In the genomic region with DNA sequence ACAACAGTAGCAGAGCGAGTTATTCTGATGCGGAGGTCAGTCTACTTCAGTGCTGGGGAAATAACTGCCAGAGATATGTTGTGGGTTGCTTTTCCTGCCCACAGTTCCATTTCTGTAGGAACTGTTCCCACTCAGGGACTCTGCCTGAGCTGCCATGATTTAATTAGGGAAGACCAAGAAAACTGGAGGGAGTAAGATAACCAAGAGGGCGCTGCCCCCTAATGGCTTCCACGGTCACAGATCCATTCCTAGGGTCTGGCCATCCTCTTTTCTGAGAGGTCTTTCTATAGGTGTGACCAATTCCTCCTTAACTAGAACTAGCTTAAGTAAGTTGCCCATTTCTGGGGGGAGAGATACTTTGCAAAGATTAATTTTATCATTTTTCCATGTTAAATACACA, we compare ENCODE assay signal across 10 cellular contexts.
DNase-seq lines count a peak whose midpoint lies in the region; TF ChIP-seq lines count a peak whose summit lies in the region.
"Had no signal": no experiment of that assay in that cellular context is flagged by ENCODE, and none has a peak within 500 bp of the region (broad histone marks: within the 10 kb centered on the region; RNA-seq: fewer than 3 reads in every experiment).

No MANE protein-coding gene starts in this region.

- H3K27ac Mint-ChIP-seq in activated naive CD4-positive, alpha-beta T cell treated with anti-CD3 and anti-CD28 coated beads for 36 hours = no peak overlapping the region
- no peak overlapping the region for H3K27ac Mint-ChIP-seq in activated naive CD4-positive, alpha-beta T cell treated with anti-CD3 and anti-CD28 coated beads, Interleukin-2, amount 10 ng/mL, durations not matched to agents 7 days and 5 days
- H3K27ac Mint-ChIP-seq: natural killer cell had no signal

- H3K27me3 Mint-ChIP-seq in activated naive CD4-positive, alpha-beta T cell treated with anti-CD3 and anti-CD28 coated beads for 36 hours (ENCODE audit: low read depth) = peaks cover 7% of the 10 kb centered on the region
- H3K27me3 Mint-ChIP-seq in activated naive CD4-positive, alpha-beta T cell treated with anti-CD3 and anti-CD28 coated beads, Interleukin-2, amount 10 ng/mL, durations not matched to agents 7 days and 5 days = peaks cover 8% of the 10 kb centered on the region

- DNase-seq in activated naive CD4-positive, alpha-beta T cell treated with anti-CD3 and anti-CD28 coated beads for 36 hours = peak; percentile 5
- no peak for DNase-seq in activated naive CD4-positive, alpha-beta T cell treated with anti-CD3 and anti-CD28 coated beads, Interleukin-2, amount 10 ng/mL, durations not matched to agents 7 days and 5 days
- peak; percentile 62 for DNase-seq in NCI-H748 treated with DMSO at 0.1 percent for 48 hours (lab: John Stamatoyannopoulos, UW)
- DNase-seq in esophagus muscularis mucosa (ENCODE audit: extremely low spot score) = no peak
- peak; percentile 40 for DNase-seq in testis
- no peak for DNase-seq in stimulated activated CD4-positive, alpha-beta T cell treated with anti-CD3 and anti-CD28 coated beads, Interleukin-4, amount 100 ng/mL, for 1 hour
- DNase-seq in cerebellar nuclear complex (lab: John Stamatoyannopoulos, UW) = no peak
- DNase-seq in hepatic stellate cell (ENCODE audit: low spot score) = no peak
- DNase-seq: natural killer cell; stimulated activated naive CD8-positive, alpha-beta T cell treated with anti-CD3 and anti-CD28 coated beads, Interleukin-15, Interleukin-2, amounts not matched to agents 100 U/mL and 50 U/mL, for 24 hours had no signal

- intact Hi-C loops in activated naive CD4-positive, alpha-beta T cell treated with anti-CD3 and anti-CD28 coated beads for 36 hours (cut with micrococcal nuclease) = loop anchor here (5.0 kb wide), 2 partner anchors 494 to 509 kb away; a partner anchor contains a TSS
- intact Hi-C loops in esophagus muscularis mucosa (cut with DNase I) = no loop called here
- intact Hi-C loops in testis (cut with DNase I; ENCODE audit: low total_unique reads) = loop anchor here (5.0 kb wide), 1 partner anchor 124 kb away; no protein-coding TSS in a partner anchor

- H3K36me3 ChIP-seq in esophagus muscularis mucosa = no peaks in the 10 kb centered on the region
- H3K36me3 ChIP-seq in testis (ENCODE audit: low read depth, missing control alignments) = no peaks in the 10 kb centered on the region

- no peaks in the 10 kb centered on the region for H3K9me3 Mint-ChIP-seq in activated naive CD4-positive, alpha-beta T cell treated with anti-CD3 and anti-CD28 coated beads for 36 hours
- H3K9me3 Mint-ChIP-seq in activated naive CD4-positive, alpha-beta T cell treated with anti-CD3 and anti-CD28 coated beads, Interleukin-2, amount 10 ng/mL, durations not matched to agents 7 days and 5 days = no peaks in the 10 kb centered on the region
- H3K9me3 Mint-ChIP-seq: natural killer cell had no signal

- no peaks in the 10 kb centered on the region for H3K4me1 Mint-ChIP-seq in activated naive CD4-positive, alpha-beta T cell treated with anti-CD3 and anti-CD28 coated beads for 36 hours (ENCODE audit: low read depth)
- no peaks in the 10 kb centered on the region for H3K4me1 Mint-ChIP-seq in activated naive CD4-positive, alpha-beta T cell treated with anti-CD3 and anti-CD28 coated beads, Interleukin-2, amount 10 ng/mL, durations not matched to agents 7 days and 5 days
- H3K4me1 Mint-ChIP-seq: natural killer cell had no signal

- no peak overlapping the region for H3K4me3 ChIP-seq in esophagus muscularis mucosa
- H3K4me3 ChIP-seq in testis = no peak overlapping the region

- TF ChIP-seq CTCF in esophagus muscularis mucosa (IDR thresholded peaks at IDR 0.05) = peak in 2 of 3 experiments; percentile 23 to 25
- TF ChIP-seq CTCF in testis (IDR thresholded peaks at IDR 0.05) = peak in 2 of 3 experiments; percentile 8 to 11

- WGBS in esophagus muscularis mucosa = 69% methylated on average over 4 of the region's 4 CpGs
- 76 to 79% methylated on average over 4 of the region's 4 CpGs for WGBS in testis, 2 donors

- no peaks in the 10 kb centered on the region for H3K36me3 Mint-ChIP-seq in activated naive CD4-positive, alpha-beta T cell treated with anti-CD3 and anti-CD28 coated beads for 36 hours (ENCODE audit: low read depth)
- H3K36me3 Mint-ChIP-seq in activated naive CD4-positive, alpha-beta T cell treated with anti-CD3 and anti-CD28 coated beads, Interleukin-2, amount 10 ng/mL, durations not matched to agents 7 days and 5 days = no peaks in the 10 kb centered on the region
- H3K36me3 Mint-ChIP-seq: natural killer cell had no signal

- no peak for TF ChIP-seq POLR2A in esophagus muscularis mucosa (IDR thresholded peaks at IDR 0.05; ENCODE audit: low read depth)
- TF ChIP-seq POLR2A in testis (IDR thresholded peaks at IDR 0.05) = no peak

- H3K4me1 ChIP-seq in esophagus muscularis mucosa (peaks cover 0 to 8% (median 7%) of the 10 kb centered on the region in 4 donors), testis (no peaks in the 10 kb centered on the region)

- CTCF ChIA-PET in activated naive CD4-positive, alpha-beta T cell treated with anti-CD3 and anti-CD28 coated beads for 36 hours (lab: Charles Lee) = interaction anchor here (8.2 kb wide), 1 partner anchor 124 kb away, joined by 77 read pairs; no protein-coding TSS in a partner anchor
- CTCF ChIA-PET in activated naive CD4-positive, alpha-beta T cell treated with anti-CD3 and anti-CD28 coated beads, Interleukin-2, amount 10 ng/mL, durations not matched to agents 7 days and 5 days (lab: Charles Lee) = interaction anchor here (6.4 kb wide), 1 partner anchor 125 kb away, joined by 67 read pairs; no protein-coding TSS in a partner anchor

- H3K4me3 Mint-ChIP-seq in activated naive CD4-positive, alpha-beta T cell treated with anti-CD3 and anti-CD28 coated beads for 36 hours = no peak overlapping the region
- H3K4me3 Mint-ChIP-seq in activated naive CD4-positive, alpha-beta T cell treated with anti-CD3 and anti-CD28 coated beads, Interleukin-2, amount 10 ng/mL, durations not matched to agents 7 days and 5 days = no peak overlapping the region
- H3K4me3 Mint-ChIP-seq: natural killer cell had no signal

- no peak for TF ChIP-seq EP300 in esophagus muscularis mucosa (IDR thresholded peaks at IDR 0.05)

- no peaks in the 10 kb centered on the region for H3K27me3 ChIP-seq in esophagus muscularis mucosa
- H3K27me3 ChIP-seq in testis = no peaks in the 10 kb centered on the region

- no peak overlapping the region for H3K27ac ChIP-seq in esophagus muscularis mucosa (replicated peaks in 1 of 4)
- no peak overlapping the region for H3K27ac ChIP-seq in testis

- no peaks in the 10 kb centered on the region for H3K9me3 ChIP-seq in esophagus muscularis mucosa
- no peaks in the 10 kb centered on the region for H3K9me3 ChIP-seq in testis

Comparison
In these comparisons a context has a peak if more than half of its experiments do, and no peak if none do; other contexts are left out.
1. DNase-seq: peak in activated naive CD4-positive, alpha-beta T cell treated with anti-CD3 and anti-CD28 coated beads for 36 hours (single experiment), NCI-H748 treated with DMSO at 0.1 percent for 48 hours (single experiment) and testis (single experiment); none in activated naive CD4-positive, alpha-beta T cell treated with anti-CD3 and anti-CD28 coated beads, Interleukin-2, amount 10 ng/mL, durations not matched to agents 7 days and 5 days (single experiment), esophagus muscularis mucosa (single experiment), stimulated activated CD4-positive, alpha-beta T cell treated with anti-CD3 and anti-CD28 coated beads, Interleukin-4, amount 100 ng/mL, for 1 hour (single experiment), cerebellar nuclear complex (0 of 2) and hepatic stellate cell (single experiment).